ENCODE assay signal across 8 cellular contexts in the genomic region with DNA sequence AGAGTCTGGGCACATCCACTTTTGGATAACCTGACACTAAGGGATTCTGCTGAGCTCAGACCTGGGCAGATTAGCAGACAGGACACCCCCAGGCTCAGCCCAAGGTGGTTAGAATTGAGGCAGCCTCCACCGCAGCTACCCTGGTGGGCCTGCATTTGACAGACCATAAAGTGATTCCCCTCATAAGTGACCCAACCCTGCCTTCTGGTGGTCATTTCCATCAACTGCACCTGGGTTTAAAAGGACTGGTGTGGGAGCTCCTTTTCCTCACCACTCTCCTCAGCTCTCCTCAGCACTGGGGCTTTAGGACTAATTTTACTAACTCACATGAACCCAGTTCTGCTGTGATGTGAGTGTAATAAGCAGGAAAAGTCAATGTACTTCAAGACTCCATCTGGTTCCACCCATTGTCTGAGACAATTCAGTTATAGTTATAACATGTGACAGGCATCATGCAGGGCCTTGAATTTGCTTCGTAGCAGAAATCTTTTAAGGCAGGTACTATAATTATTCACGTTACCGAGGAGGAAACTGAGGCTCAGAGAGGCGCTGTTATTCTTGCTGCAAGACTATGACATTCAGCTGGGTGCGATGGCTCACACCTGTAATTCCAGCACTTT. TPM values are rescaled to one million over a fixed set of nuclear protein-coding genes. Genes with fewer than 3 reads are reported as not detected.
DNase-seq lines count a peak whose midpoint lies in the region; ATAC-seq and TF ChIP-seq lines count a peak whose summit lies in the region.

No MANE protein-coding gene starts in this region.

- no peaks in the 10 kb centered on the region for H3K9me3 Mint-ChIP-seq in neural crest cell

- H3K4me1 ChIP-seq in esophagus squamous epithelium, result peaks cover 0 to 16% (median 4%) of the 10 kb centered on the region in 3 donors

- no peaks in the 10 kb centered on the region for H3K36me3 ChIP-seq in esophagus squamous epithelium

- H3K4me1 Mint-ChIP-seq in neural crest cell, result peaks cover 5% of the 10 kb centered on the region

- no peak for TF ChIP-seq POLR2A in esophagus squamous epithelium (IDR thresholded peaks at IDR 0.05)

- TF ChIP-seq CTCF in HL-60 (IDR thresholded peaks at IDR 0.05; ENCODE audit: insufficient read depth, low read length) (peak; percentile 28), esophagus squamous epithelium (IDR thresholded peaks at IDR 0.05) (peak; percentile 19 to 68 (median 56)), neural crest cell (conservative IDR thresholded peaks at IDR 0.05) (peak; percentile 79)

- H3K4me3 ChIP-seq in HL-60 (replicated peaks; ENCODE audit: insufficient read depth, low read length) (no peak overlapping the region), esophagus squamous epithelium (no peak overlapping the region)

- H3K36me3 Mint-ChIP-seq in neural crest cell (ENCODE audit: low read depth), result no peaks in the 10 kb centered on the region

- H3K27ac Mint-ChIP-seq in neural crest cell (ENCODE audit: unreplicated experiment), result no peak overlapping the region

- no peak overlapping the region for H3K4me3 Mint-ChIP-seq in neural crest cell

- 65 to 78% methylated on average over 6 of the region's 6 CpGs for WGBS in esophagus squamous epithelium, 2 donors

- intact Hi-C loops in esophagus squamous epithelium (cut with DNase I), result loop anchor here (10.0 kb wide), 1 partner anchor 280 kb away; no protein-coding TSS in a partner anchor

- no peaks in the 10 kb centered on the region for H3K9me3 ChIP-seq in esophagus squamous epithelium

- DNase-seq in NCI-H526 (lab: John Stamatoyannopoulos, UW) (peak; percentile 5 to 56), NCI-H526 treated with DMSO at 0.1 percent for 48 hours (lab: John Stamatoyannopoulos, UW) (no peak), HL-60 (ENCODE audit: low read depth in 1 of 2, low spot score in 1 of 2) (peak in 1 of 2 experiments; percentile 1), SHP77 treated with DMSO at 0.1 percent for 48 hours (lab: John Stamatoyannopoulos, UW) (peak; percentile 19), esophagus squamous epithelium (lab: John Stamatoyannopoulos, UW) (no peak), neural crest cell (ENCODE audit: low read depth, low spot score) (peak; percentile 69), NCI-H187 (lab: John Stamatoyannopoulos, UW) (no peak)

- H3K27me3 ChIP-seq in HL-60 (ENCODE audit: insufficient read depth, poor library complexity, severe bottlenecking) (no peaks in the 10 kb centered on the region), esophagus squamous epithelium (no peaks in the 10 kb centered on the region)

- H3K27ac ChIP-seq in HL-60 (replicated peaks) (no peak overlapping the region), esophagus squamous epithelium (no peak overlapping the region)

- no peak for ATAC-seq in HG03439 (IDR thresholded peaks at IDR 0.05; ENCODE audit: unreplicated experiment)

- no peaks in the 10 kb centered on the region for H3K27me3 Mint-ChIP-seq in neural crest cell (ENCODE audit: low read depth)

RNA-seq across cellular contexts. Expression of a gene that starts 42.5 kb away (rescaled TPM):
- total RNA-seq in esophagus squamous epithelium (1 to 10 TPM in 2 of 4 donors, under 1 TPM in 1, not detected in 1; 0.64 to 1.6 (median 1.5) TPM), neural crest cell (3.6 and 3.8 TPM in 2 replicates)

Comparison
In these comparisons a context has a peak if more than half of its experiments do, and no peak if none do; other contexts are left out.
1. DNase-seq: peak in NCI-H526 (2 of 2), SHP77 treated with DMSO at 0.1 percent for 48 hours (single experiment) and neural crest cell (single experiment); none in NCI-H526 treated with DMSO at 0.1 percent for 48 hours (single experiment), esophagus squamous epithelium (single experiment) and NCI-H187 (0 of 2).
2. CTCF ChIP-seq: peak in every context shown above with its lines; median percentile 79 in neural crest cell; 56 in esophagus squamous epithelium; 28 in HL-60.